In genomic region chr16:10080031-10080772, GRCh38 we compare ENCODE assay signal across 11 cellular contexts.
DNase-seq lines count a peak whose midpoint lies in the region; ATAC-seq and TF ChIP-seq lines count a peak whose summit lies in the region.
"Had no signal": no experiment of that assay in that cellular context is flagged by ENCODE, and none has a peak within 500 bp of the region (broad histone marks: within the 10 kb centered on the region; RNA-seq: fewer than 3 reads in every experiment).

No MANE protein-coding gene starts in this region.

- H3K27ac ChIP-seq in RWPE2 (ENCODE audit: poor library complexity, severe bottlenecking) (peak overlapping the region; percentile 14), neural cell (ENCODE audit: low read length) (peak overlapping the region; percentile 29)

- no peaks in the 10 kb centered on the region for H3K9me2 ChIP-seq in neural cell (ENCODE audit: insufficient read depth, low read length)

- H3K27me3 ChIP-seq in RWPE2 (ENCODE audit: insufficient read depth, poor library complexity, severe bottlenecking) (no peaks in the 10 kb centered on the region), neural cell (ENCODE audit: insufficient read depth, low read depth, low read length) (no peaks in the 10 kb centered on the region)

- H3F3A ChIP-seq in neural cell (ENCODE audit: insufficient read depth, low read length, poor library complexity, severe bottlenecking), result no peaks in the 10 kb centered on the region

- no peak overlapping the region for H3K9ac ChIP-seq in neural cell (ENCODE audit: low read length)

- H3K9me3 ChIP-seq in RWPE2 (ENCODE audit: severe bottlenecking) (no peaks in the 10 kb centered on the region), neural cell (ENCODE audit: low read length) (no peaks in the 10 kb centered on the region)

- H2AFZ ChIP-seq in neural cell (ENCODE audit: low read depth, low read length), result no peak overlapping the region

- TF ChIP-seq CTCF in AG10803 (conservative IDR thresholded peaks at IDR 0.05; ENCODE audit: low read length) (no peak), RWPE2 (IDR thresholded peaks at IDR 0.05; ENCODE audit: poor library complexity, severe bottlenecking) (no peak), neural cell (IDR thresholded peaks at IDR 0.05; ENCODE audit: poor library complexity, severe bottlenecking) (no peak)

- H3K4me2 ChIP-seq in neural cell (ENCODE audit: low read length), result no peak overlapping the region

- H3K4me3 ChIP-seq in AG10803 (ENCODE audit: low read length) (no peak overlapping the region), RWPE2 (ENCODE audit: severe bottlenecking) (no peak overlapping the region), neural cell (ENCODE audit: low read length) (no peak overlapping the region)

- no peak for TF ChIP-seq EP300 in neural cell (conservative IDR thresholded peaks at IDR 0.05; ENCODE audit: poor library complexity, severe bottlenecking)

- peaks cover 13% of the 10 kb centered on the region for H3K4me1 ChIP-seq in RWPE2 (ENCODE audit: insufficient read depth, poor library complexity, severe bottlenecking)

- H4K20me1 ChIP-seq in neural cell (ENCODE audit: insufficient read depth), result no peaks in the 10 kb centered on the region

- H3K36me3 ChIP-seq in RWPE2 (ENCODE audit: low read depth) (no peaks in the 10 kb centered on the region), neural cell (ENCODE audit: insufficient read depth, low read length) (no peaks in the 10 kb centered on the region)

- ATAC-seq in RWPE2 (ENCODE audit: low read depth) (peak; percentile 94), HG02885 (IDR thresholded peaks at IDR 0.05; ENCODE audit: poor library complexity, unreplicated experiment) (no peak)

- H3K79me2 ChIP-seq in neural cell (replicated peaks; ENCODE audit: insufficient read depth, low read length), result no peaks in the 10 kb centered on the region

- DNase-seq in AG10803 (ENCODE audit: low read depth) (peak; percentile 75), RWPE2 (ENCODE audit: low spot score) (peak; percentile 70), fibroblast of peridontal ligament (ENCODE audit: extremely low read depth) (peak; percentile 83), HCEC 1CT (no peak), NCI-H187 (lab: John Stamatoyannopoulos, UW) (no peak), SKM-1 (lab: John Stamatoyannopoulos, UW; ENCODE audit: unreplicated experiment) (no peak)
- DNase-seq: CD4-positive, alpha-beta T cell; Kasumi-1; stimulated activated naive CD4-positive, alpha-beta T cell had no signal

- no peak for TF ChIP-seq RAD21 in neural cell (conservative IDR thresholded peaks at IDR 0.05)

TF ChIP-seq in neural cell, 6 proteins besides CTCF, POLR2A, EP300 and RAD21:
- TF ChIP-seq POLR2AphosphoS5 (IDR thresholded peaks at IDR 0.05) (no peak), REST (IDR thresholded peaks at IDR 0.05; ENCODE audit: borderline replicate concordance) (peak; percentile 40)
TF ChIP-seq in neural cell: peak in this region for 1.

Comparison
In these comparisons a context has a peak if more than half of its experiments do, and no peak if none do; other contexts are left out.
1. DNase-seq: peak in AG10803 (single experiment), RWPE2 (single experiment) and fibroblast of peridontal ligament (single experiment); none in HCEC 1CT (single experiment), NCI-H187 (0 of 2) and SKM-1 (single experiment).